Comparison of ENCODE assay signal across 1 cellular context in the genomic region with DNA sequence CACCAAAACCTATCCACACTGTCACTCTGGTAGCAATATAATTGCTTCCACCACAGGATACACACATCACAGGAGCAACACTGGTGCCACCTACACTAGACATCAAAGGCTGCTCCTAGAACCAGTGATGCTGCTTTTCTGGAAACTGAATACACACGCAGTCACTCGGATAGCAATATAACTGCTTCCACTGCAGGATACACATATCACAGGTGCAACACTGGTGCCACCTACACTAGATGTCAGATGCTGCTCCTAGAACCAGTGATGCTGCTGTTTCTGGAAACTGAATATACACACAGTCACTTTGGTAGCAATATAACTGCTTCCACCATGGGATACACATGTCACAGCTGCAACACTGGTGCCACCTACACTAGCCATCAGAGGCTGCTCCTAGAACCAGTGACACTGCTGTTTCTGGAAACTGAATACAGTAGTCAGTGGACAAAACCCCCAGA.
TF ChIP-seq lines count a peak whose summit lies in the region.

No MANE protein-coding gene starts in this region.

TF ChIP-seq in GM12878, 131 proteins besides CTCF, POLR2A, EP300 and RAD21 (continued from another document):
- TF ChIP-seq, protein P1, sequence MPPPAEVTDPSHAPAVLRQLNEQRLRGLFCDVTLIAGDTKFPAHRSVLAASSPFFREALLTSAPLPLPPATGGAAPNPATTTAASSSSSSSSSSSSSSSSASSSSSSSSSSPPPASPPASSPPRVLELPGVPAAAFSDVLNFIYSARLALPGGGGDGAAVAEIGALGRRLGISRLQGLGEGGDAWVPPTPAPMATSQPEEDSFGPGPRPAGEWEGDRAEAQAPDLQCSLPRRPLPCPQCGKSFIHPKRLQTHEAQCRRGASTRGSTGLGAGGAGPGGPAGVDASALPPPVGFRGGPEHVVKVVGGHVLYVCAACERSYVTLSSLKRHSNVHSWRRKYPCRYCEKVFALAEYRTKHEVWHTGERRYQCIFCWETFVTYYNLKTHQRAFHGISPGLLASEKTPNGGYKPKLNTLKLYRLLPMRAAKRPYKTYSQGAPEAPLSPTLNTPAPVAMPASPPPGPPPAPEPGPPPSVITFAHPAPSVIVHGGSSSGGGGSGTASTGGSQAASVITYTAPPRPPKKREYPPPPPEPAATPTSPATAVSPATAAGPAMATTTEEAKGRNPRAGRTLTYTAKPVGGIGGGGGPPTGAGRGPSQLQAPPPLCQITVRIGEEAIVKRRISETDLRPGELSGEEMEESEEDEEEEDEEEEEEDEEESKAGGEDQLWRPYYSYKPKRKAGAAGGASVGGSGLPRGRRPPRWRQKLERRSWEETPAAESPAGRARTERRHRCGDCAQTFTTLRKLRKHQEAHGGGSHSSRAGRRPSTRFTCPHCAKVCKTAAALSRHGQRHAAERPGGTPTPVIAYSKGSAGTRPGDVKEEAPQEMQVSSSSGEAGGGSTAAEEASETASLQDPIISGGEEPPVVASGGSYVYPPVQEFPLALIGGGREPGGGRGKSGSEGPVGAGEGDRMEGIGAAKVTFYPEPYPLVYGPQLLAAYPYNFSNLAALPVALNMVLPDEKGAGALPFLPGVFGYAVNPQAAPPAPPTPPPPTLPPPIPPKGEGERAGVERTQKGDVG (CRISPR knock-in tag; IDR thresholded peaks at IDR 0.05) = no peak
- no peak for TF ChIP-seq ZNF207 (IDR thresholded peaks at IDR 0.05; ENCODE audit: borderline replicate concordance)
- TF ChIP-seq SMC3 (IDR thresholded peaks at IDR 0.05; ENCODE audit: borderline replicate concordance, low read length) = no peak
- TF ChIP-seq NBN (IDR thresholded peaks at IDR 0.05) = no peak
- no peak for TF ChIP-seq RB1 (IDR thresholded peaks at IDR 0.05; ENCODE audit: borderline replicate concordance)
- TF ChIP-seq TCF3 (IDR thresholded peaks at IDR 0.05; ENCODE audit: borderline replicate concordance, insufficient read depth, low read depth, low read length) = no peak
- no peak for TF ChIP-seq ZNF622 (IDR thresholded peaks at IDR 0.05)
TF ChIP-seq in GM12878: peak in this region for 0.
